ENCODE assay signal across 12 cellular contexts in the genomic region with DNA sequence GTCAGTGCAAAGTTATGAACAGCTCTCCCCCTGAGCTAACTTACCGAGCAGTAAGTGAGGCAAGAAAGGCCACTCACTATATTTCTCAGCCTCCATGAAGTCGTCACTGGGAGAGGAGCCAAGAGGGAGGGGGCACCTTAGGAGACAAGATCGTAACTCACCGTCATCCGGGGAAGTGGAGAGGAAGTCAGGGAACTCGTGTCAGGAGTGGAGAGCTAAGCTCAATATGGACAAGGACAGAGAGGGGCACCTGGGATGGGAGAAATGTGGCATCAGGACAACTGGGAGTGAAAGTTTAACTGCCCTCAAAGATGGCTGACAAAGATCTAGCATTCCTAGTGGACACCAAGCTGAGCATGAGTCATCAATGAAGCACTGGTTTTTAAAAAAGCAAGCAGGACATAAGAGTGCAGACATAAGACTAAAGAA. TPM values are rescaled to one million over a fixed set of nuclear protein-coding genes. Genes with fewer than 3 reads are reported as not detected.
DNase-seq lines count a peak whose midpoint lies in the region; TF ChIP-seq lines count a peak whose summit lies in the region.
"Had no signal": no experiment of that assay in that cellular context is flagged by ENCODE, and none has a peak within 500 bp of the region (broad histone marks: within the 10 kb centered on the region; RNA-seq: fewer than 3 reads in every experiment).

No MANE protein-coding gene starts in this region.

- no peak overlapping the region for H3K9ac ChIP-seq in HUES48 (ENCODE audit: low read depth, low read length)

- H3K4me3 ChIP-seq in HUES48 (ENCODE audit: low read depth, low read length) = no peak overlapping the region
- H3K4me3 ChIP-seq: gastroesophageal sphincter, ovary had no signal

- H3K9me3 Mint-ChIP-seq in CD14-positive monocyte (peaks cover 0 to 3% (median 0%) of the 10 kb centered on the region in 7 donors), chondrocyte (ENCODE audit: low read depth) (no peaks in the 10 kb centered on the region), nephron (no peaks in the 10 kb centered on the region)

- H3K9me3 ChIP-seq in HUES48 (ENCODE audit: control insufficient read depth, insufficient read depth, low read length) = no peaks in the 10 kb centered on the region
- H3K9me3 ChIP-seq: gastroesophageal sphincter, ovary had no signal

- no peaks in the 10 kb centered on the region for H3K27me3 ChIP-seq in HUES48 (ENCODE audit: control insufficient read depth, insufficient read depth, low read length)
- H3K27me3 ChIP-seq: gastroesophageal sphincter, ovary had no signal

- H3K27ac Mint-ChIP-seq in CD14-positive monocyte (peak overlapping the region; percentile 94 to 100 (median 99)), chondrocyte (ENCODE audit: unreplicated experiment) (peak overlapping the region; percentile 100), nephron (peak overlapping the region; percentile 85 to 94 (median 89))

- H3K27me3 Mint-ChIP-seq in CD14-positive monocyte (ENCODE audit: low read depth in 3 of 3) = no peaks in the 10 kb centered on the region
- no peaks in the 10 kb centered on the region for H3K27me3 Mint-ChIP-seq in chondrocyte (ENCODE audit: low read depth)
- no peaks in the 10 kb centered on the region for H3K27me3 Mint-ChIP-seq in nephron (ENCODE audit: low read depth)

- TF ChIP-seq CTCF in CD14-positive monocyte (IDR thresholded peaks at IDR 0.05) = no peak
- TF ChIP-seq CTCF in chondrocyte (IDR thresholded peaks at IDR 0.05) = no peak
- no peak for TF ChIP-seq CTCF in nephron (IDR thresholded peaks at IDR 0.05; ENCODE audit: unreplicated experiment in 3 of 3)

- H3K4me3 Mint-ChIP-seq in CD14-positive monocyte (peak overlapping the region; percentile 78 to 83), chondrocyte (ENCODE audit: unreplicated experiment) (peak overlapping the region; percentile 68), nephron (peak overlapping the region; percentile 35 to 62 (median 45))

- H3K36me3 ChIP-seq in HUES48 (ENCODE audit: control insufficient read depth, insufficient read depth, low read length) = peaks cover 25% of the 10 kb centered on the region; the same call in 1 of the 2 replicates
- H3K36me3 ChIP-seq: gastroesophageal sphincter, ovary had no signal

- peaks cover 90% of the 10 kb centered on the region for H3K4me1 ChIP-seq in HUES48 (ENCODE audit: control insufficient read depth, insufficient read depth, low read length)

- H3K27ac ChIP-seq in HUES48 (ENCODE audit: low read depth, low read length) = peak overlapping the region; percentile 34
- no peak overlapping the region for H3K27ac ChIP-seq in caudate nucleus (ENCODE audit: low read depth, low read length)
- H3K27ac ChIP-seq: gastroesophageal sphincter, ovary had no signal

- DNase-seq in CD14-positive monocyte (ENCODE audit: low spot score) (peak; percentile 84), chondrocyte (ENCODE audit: low spot score) (no peak), caudate nucleus (lab: John Stamatoyannopoulos, UW) (no peak), SK-N-DZ (ENCODE audit: low spot score) (no peak), globus pallidus (ENCODE audit: low spot score) (no peak)
- DNase-seq in activated T-cell treated with anti-CD3 and anti-CD28 coated beads, Interleukin-2, amount 50 U/mL, for 48 hours = no peak
- DNase-seq: ovary; RPMI8226; stimulated activated naive CD4-positive, alpha-beta T cell had no signal

- intact Hi-C loops in CD14-positive monocyte (cut with micrococcal nuclease) = loop anchor here (1.0 to 5.0 kb wide), 3 partner anchors 32 to 36 kb away; a partner anchor contains a TSS

- H3K4me1 Mint-ChIP-seq in CD14-positive monocyte (peaks cover 52% of the 10 kb centered on the region), chondrocyte (ENCODE audit: low read depth) (peaks cover 42% of the 10 kb centered on the region), nephron (peaks cover 37% of the 10 kb centered on the region)

- peaks cover 27 to 32% of the 10 kb centered on the region in 2 donors for H3K36me3 Mint-ChIP-seq in CD14-positive monocyte
- H3K36me3 Mint-ChIP-seq in chondrocyte (ENCODE audit: low read depth) = no peaks in the 10 kb centered on the region
- peaks cover 18% of the 10 kb centered on the region for H3K36me3 Mint-ChIP-seq in nephron (ENCODE audit: low read depth)

RNA-seq across cellular contexts. Expression of a gene that starts 37.1 kb away (rescaled TPM):
- polyA plus RNA-seq in CD14-positive monocyte = 10 to 100 TPM in 1 of 2 donors, 1 to 10 TPM in 1; 8.7 to 11.1 TPM
- 11.1 to 15.4 TPM (median 13.4 TPM) in 3 replicates for total RNA-seq in chondrocyte
- 12.0 and 17.2 TPM in 2 replicates for polyA plus RNA-seq in SK-N-DZ (2014; cell fraction: cytosol; rRNA removed)
- polyA plus RNA-seq in SK-N-DZ (2014; cell fraction: nucleus; rRNA removed) = 20.7 and 24.1 TPM in 2 replicates
